Comparison of ENCODE assay signal across 8 cellular contexts in genomic region chr1:145607833-145608733, GRCh38. TPM values are rescaled to one million over a fixed set of nuclear protein-coding genes. Genes with fewer than 3 reads are reported as not detected.
A peak's percentile ranks its signal among the peaks of the same experiment; 100 is the strongest.
DNase-seq lines count a peak whose midpoint lies in the region; ATAC-seq and TF ChIP-seq lines count a peak whose summit lies in the region.
"Not testable (repeated sequence)": the region's sequence is repeated elsewhere in the genome, so short reads cannot be mapped to it uniquely, and the experiment has no call there.

Gene GPR89A, plus strand, starts transcription at chr1:145607988. Its CDS starts 146 bp downstream, at chr1:145608134.

- H3K4me2 ChIP-seq in osteoblast (ENCODE audit: insufficient read depth, low read length): peak within 1 kb of the TSS; percentile 74

- not testable (repeated sequence) for H3K27me3 ChIP-seq in GM06990 (replicated peaks; ENCODE audit: control insufficient read depth, insufficient read depth, low read length); osteoblast (ENCODE audit: insufficient read depth, low read length); thoracic aorta (replicated peaks; ENCODE audit: insufficient read depth)

- peak within 1 kb of the TSS; percentile 76 for H3K4me3 ChIP-seq in GM06990 (replicated peaks; ENCODE audit: low read depth, low read length)
- peak within 1 kb of the TSS; percentile 85 for H3K4me3 ChIP-seq in osteoblast (ENCODE audit: insufficient read depth, low read length)
- peak within 1 kb of the TSS; percentile 98 for H3K4me3 ChIP-seq in thoracic aorta

- peaks cover 17% of the 10 kb centered on the region for H3K79me2 ChIP-seq in osteoblast (ENCODE audit: insufficient read depth, low read length)

- H3K36me3 ChIP-seq in GM06990 (ENCODE audit: control insufficient read depth, insufficient read depth, low read length); osteoblast (ENCODE audit: insufficient read depth, low read length); thoracic aorta: not testable (repeated sequence)

- not testable (repeated sequence) for H3K4me1 ChIP-seq in osteoblast (ENCODE audit: insufficient read depth, low read length); thoracic aorta (ENCODE audit: control insufficient read depth in 1 of 2, low read depth in 2 of 2)

- H3K27ac ChIP-seq in osteoblast (ENCODE audit: low read depth, low read length) (peak within 1 kb of the TSS; percentile 33), thoracic aorta (peak within 1 kb of the TSS; percentile 86 to 88)

- not testable (repeated sequence) for H3K4me1 Mint-ChIP-seq in glutamatergic neuron (ENCODE audit: low read depth, unreplicated experiment)

- DNase-seq in GM06990 (ENCODE audit: extremely low read depth, insufficient read length) (peak; percentile 90), NCI-H1092 (lab: John Stamatoyannopoulos, UW) (peak; percentile 96), SKM-1 (lab: John Stamatoyannopoulos, UW; ENCODE audit: unreplicated experiment) (peak; percentile 73), glutamatergic neuron (peak; percentile 96), osteoblast (ENCODE audit: insufficient read length, low spot score, missing footprints) (peak; percentile 91), thoracic aorta (ENCODE audit: low spot score) (peak; percentile 83)
- DNase-seq in activated naive CD4-positive, alpha-beta T cell treated with anti-CD3 and anti-CD28 coated beads, Interleukin-2, amount 50 U/mL, for 72 hours (ENCODE audit: low spot score in 2 of 2): peak; percentile 92 to 96

- H2AFZ ChIP-seq in osteoblast (ENCODE audit: low read length): peak within 1 kb of the TSS; percentile 91

- H3K9me3 ChIP-seq in osteoblast (ENCODE audit: low read depth, low read length); thoracic aorta: not testable (repeated sequence)

- H3K4me3 Mint-ChIP-seq in glutamatergic neuron (ENCODE audit: unreplicated experiment): peak within 1 kb of the TSS; percentile 78

- H3K27ac Mint-ChIP-seq in activated naive CD4-positive, alpha-beta T cell treated with anti-CD3 and anti-CD28 coated beads, Interleukin-2, amount 50 U/mL, for 72 hours: peak within 1 kb of the TSS; percentile 90 to 93
- not testable (repeated sequence) for H3K27ac Mint-ChIP-seq in glutamatergic neuron (ENCODE audit: unreplicated experiment)

- peak; percentile 96 for ATAC-seq in HG02588 (IDR thresholded peaks at IDR 0.05; ENCODE audit: unreplicated experiment)
- peak; percentile 98 for ATAC-seq in activated naive CD4-positive, alpha-beta T cell treated with anti-CD3 and anti-CD28 coated beads, Interleukin-2, amount 50 U/mL, for 72 hours
- peak; percentile 93 for ATAC-seq in thoracic aorta (ENCODE audit: insufficient number of reproducible peaks, low FRiP score, low read depth)

- not testable (repeated sequence) for H3K36me3 Mint-ChIP-seq in activated naive CD4-positive, alpha-beta T cell treated with anti-CD3 and anti-CD28 coated beads, Interleukin-2, amount 50 U/mL, for 72 hours; glutamatergic neuron (ENCODE audit: unreplicated experiment)

- not testable (repeated sequence) for H3K27me3 Mint-ChIP-seq in glutamatergic neuron (ENCODE audit: unreplicated experiment)

- TF ChIP-seq CTCF in GM06990 (IDR thresholded peaks at IDR 0.05; ENCODE audit: insufficient read depth, low read length, poor library complexity, severe bottlenecking); glutamatergic neuron (IDR thresholded peaks at IDR 0.05; ENCODE audit: partially characterized antibody, unreplicated experiment); osteoblast (IDR thresholded peaks at IDR 0.05; ENCODE audit: extremely low read depth, low read depth, low read length); thoracic aorta (IDR thresholded peaks at IDR 0.05): not testable (repeated sequence)

- H4K20me1 ChIP-seq in osteoblast (ENCODE audit: insufficient read depth, low read length): not testable (repeated sequence)

- not testable (repeated sequence) for H3K9me3 Mint-ChIP-seq in activated naive CD4-positive, alpha-beta T cell treated with anti-CD3 and anti-CD28 coated beads, Interleukin-2, amount 50 U/mL, for 72 hours; glutamatergic neuron (ENCODE audit: unreplicated experiment)

RNA-seq across cellular contexts. Expression of gene GPR89A, which starts in this region (rescaled TPM):
- total RNA-seq in activated naive CD4-positive, alpha-beta T cell treated with anti-CD3 and anti-CD28 coated beads, Interleukin-2, amount 50 U/mL, for 72 hours: 10 to 100 TPM; 21.4 to 31.3 TPM
- 31.4 TPM for total RNA-seq in glutamatergic neuron (ENCODE audit: unreplicated experiment)
- 32.1 and 33.7 TPM in 2 replicates for total RNA-seq in osteoblast
- 10 to 100 TPM; 13.8 to 59.2 TPM for total RNA-seq in thoracic aorta

Comparison
In these comparisons a context has a peak if more than half of its experiments do, and no peak if none do; other contexts are left out.
1. Peak in every context shown above with its lines: DNase-seq, ATAC-seq, H3K4me3 ChIP-seq and H3K27ac ChIP-seq.